Comparison of ENCODE assay signal across 14 cellular contexts in genomic region chr3:184593923-184594303, GRCh38. TPM values are rescaled to one million over a fixed set of nuclear protein-coding genes. Genes with fewer than 3 reads are reported as not detected.
A peak's percentile ranks its signal among the peaks of the same experiment; 100 is the strongest.
DNase-seq lines count a peak whose midpoint lies in the region; ATAC-seq, FAIRE-seq and TF ChIP-seq lines count a peak whose summit lies in the region.
"Had no signal": no experiment of that assay in that cellular context is flagged by ENCODE, and none has a peak within 500 bp of the region (broad histone marks: within the 10 kb centered on the region; RNA-seq: fewer than 3 reads in every experiment).

No MANE protein-coding gene starts in this region.

- no peak for TF ChIP-seq POLR2A in vagina (IDR thresholded peaks at IDR 0.05)

- no peaks in the 10 kb centered on the region for H3K36me3 ChIP-seq in astrocyte (ENCODE audit: insufficient read depth, low read length)
- no peaks in the 10 kb centered on the region for H3K36me3 ChIP-seq in lower lobe of right lung
- no peaks in the 10 kb centered on the region for H3K36me3 ChIP-seq in neuronal stem cell (replicated peaks in 1 of 2; ENCODE audit: control insufficient read depth in 2 of 2, insufficient read depth in 2 of 2, low read length in 2 of 2)
- H3K36me3 ChIP-seq in vagina, result no peaks in the 10 kb centered on the region
- H3K36me3 ChIP-seq in A673 (ENCODE audit: insufficient read depth, low read length, poor library complexity, severe bottlenecking), result no peaks in the 10 kb centered on the region

- CTCF ChIA-PET in A673 (lab: Charles Lee), result no interaction called here

- H3K18ac ChIP-seq in neuronal stem cell (ENCODE audit: low read length), result no peak overlapping the region

- no peak overlapping the region for H2BK15ac ChIP-seq in neuronal stem cell (ENCODE audit: low read length)

- H4K20me1 ChIP-seq in astrocyte (ENCODE audit: insufficient read depth, low read length), result no peaks in the 10 kb centered on the region

- peaks cover 8% of the 10 kb centered on the region for H3K4me1 ChIP-seq in astrocyte (ENCODE audit: insufficient read depth, low read length)
- no peaks in the 10 kb centered on the region for H3K4me1 ChIP-seq in lower lobe of right lung
- peaks cover 30 to 37% of the 10 kb centered on the region in 2 donors for H3K4me1 ChIP-seq in neuronal stem cell (ENCODE audit: control insufficient read depth in 2 of 2, insufficient read depth in 1 of 2, low read depth in 1 of 2, low read length in 2 of 2)
- peaks cover 33% of the 10 kb centered on the region for H3K4me1 ChIP-seq in vagina
- peaks cover 12% of the 10 kb centered on the region for H3K4me1 ChIP-seq in A673 (ENCODE audit: insufficient read depth, low read length, poor library complexity, severe bottlenecking)

- POLR2A ChIA-PET in A673 (lab: Charles Lee; ENCODE audit: low non-redundant PET), result no interaction called here

- H3K9me3 Mint-ChIP-seq in astrocyte (ENCODE audit: unreplicated experiment), result no peaks in the 10 kb centered on the region
- no peaks in the 10 kb centered on the region for H3K9me3 Mint-ChIP-seq in activated T-cell treated with anti-CD3 and anti-CD28 coated beads, Interleukin-2, amount 50 U/mL, for 72 hours
- H3K9me3 Mint-ChIP-seq: CD8-positive, alpha-beta T cell had no signal

- H3K4me2 ChIP-seq in astrocyte (ENCODE audit: low read length), result no peak overlapping the region
- no peak overlapping the region for H3K4me2 ChIP-seq in neuronal stem cell (ENCODE audit: insufficient read depth, low read length, poor library complexity, severe bottlenecking)
- H3K4me2 ChIP-seq: PC-9 had no signal

- intact Hi-C loops in lower lobe of right lung (cut with DNase I) (no loop called here), vagina (cut with DNase I) (no loop called here), A673 (cut with micrococcal nuclease; ENCODE audit: unreplicated experiment) (no loop called here)

- no peak overlapping the region for H2BK5ac ChIP-seq in neuronal stem cell (ENCODE audit: low read length)

- DNase-seq in astrocyte (ENCODE audit: low read depth) (no peak), lower lobe of right lung (peak; percentile 30), neuronal stem cell (ENCODE audit: low spot score) (no peak), vagina (ENCODE audit: extremely low spot score in 2 of 2) (no peak), A673 (ENCODE audit: low spot score) (no peak)
- no peak for DNase-seq in activated T-cell treated with anti-CD3 and anti-CD28 coated beads, Interleukin-2, amount 50 U/mL, for 72 hours
- DNase-seq: CD8-positive, alpha-beta T cell; H7; NCI-H187 treated with DMSO at 0.1 percent for 48 hours; NCI-H446; NCI-H748 treated with DMSO at 0.1 percent for 48 hours; PC-9 had no signal

- FAIRE-seq in astrocyte (lab: Jason Lieb, UNC), result no peak
- FAIRE-seq: D721Med had no signal

- ATAC-seq in lower lobe of right lung, result no peak
- ATAC-seq in activated T-cell treated with anti-CD3 and anti-CD28 coated beads, Interleukin-2, amount 50 U/mL, for 72 hours (replicated peaks in 1 of 2), result no peak
- ATAC-seq in HG03175 (IDR thresholded peaks at IDR 0.05; ENCODE audit: unreplicated experiment), result no peak
- ATAC-seq: CD8-positive, alpha-beta T cell had no signal

- H3K27me3 ChIP-seq in astrocyte (ENCODE audit: insufficient read depth, low read length) (no peaks in the 10 kb centered on the region), lower lobe of right lung (ENCODE audit: low read depth) (no peaks in the 10 kb centered on the region), neuronal stem cell (ENCODE audit: control insufficient read depth in 3 of 3, insufficient read depth in 3 of 3, low read depth in 1 of 3, low read length in 3 of 3) (peaks cover 0 to 5% (median 0%) of the 10 kb centered on the region in 3 experiments), vagina (no peaks in the 10 kb centered on the region), A673 (replicated peaks; ENCODE audit: insufficient read depth, low read depth, low read length, poor library complexity) (no peaks in the 10 kb centered on the region)

- H3K9me3 ChIP-seq in astrocyte (ENCODE audit: insufficient read depth, low read depth, low read length) (no peaks in the 10 kb centered on the region), lower lobe of right lung (no peaks in the 10 kb centered on the region), neuronal stem cell (replicated peaks in 1 of 2; ENCODE audit: control insufficient read depth in 2 of 2, insufficient read depth in 1 of 2, low read depth in 1 of 2, low read length in 2 of 2) (no peaks in the 10 kb centered on the region), vagina (no peaks in the 10 kb centered on the region), A673 (ENCODE audit: low read depth, low read length, poor library complexity, severe bottlenecking) (no peaks in the 10 kb centered on the region)

- H3K79me2 ChIP-seq in astrocyte (ENCODE audit: insufficient read depth, low read length), result no peaks in the 10 kb centered on the region

- H2BK12ac ChIP-seq in neuronal stem cell (ENCODE audit: low read length), result no peak overlapping the region

- H2BK120ac ChIP-seq in neuronal stem cell (ENCODE audit: low read depth, low read length), result no peak overlapping the region

- no CpG with 5 or more reads among the region's 10 CpGs for WGBS in neuronal stem cell (ENCODE audit: extremely low coverage in 2 of 2, insufficient read length in 2 of 2, insufficient replicate concordance in 1 of 2), 2 donors

- BruUV-seq in A673 (replicated peaks; lab: Mats Ljungman, UMichigan), result no TSS peak

- peaks cover 25% of the 10 kb centered on the region for H3K4me1 Mint-ChIP-seq in astrocyte (ENCODE audit: low read depth, unreplicated experiment)
- no peaks in the 10 kb centered on the region for H3K4me1 Mint-ChIP-seq in activated T-cell treated with anti-CD3 and anti-CD28 coated beads, Interleukin-2, amount 50 U/mL, for 72 hours (ENCODE audit: low read depth)

- no peak overlapping the region for H3K4ac ChIP-seq in neuronal stem cell (ENCODE audit: low read length)

- H3K23ac ChIP-seq in neuronal stem cell (ENCODE audit: low read depth, low read length, poor library complexity), result no peak overlapping the region

- H2AFZ ChIP-seq in astrocyte (ENCODE audit: low read depth, low read length), result no peak overlapping the region
- peak overlapping the region; percentile 80 for H2AFZ ChIP-seq in neuronal stem cell (ENCODE audit: low read length)
- H2AFZ ChIP-seq: PC-9 had no signal

- no peaks in the 10 kb centered on the region for H3K36me3 Mint-ChIP-seq in astrocyte (ENCODE audit: low read depth, unreplicated experiment)
- H3K36me3 Mint-ChIP-seq in activated T-cell treated with anti-CD3 and anti-CD28 coated beads, Interleukin-2, amount 50 U/mL, for 72 hours (ENCODE audit: insufficient read depth in 2 of 2), result no peaks in the 10 kb centered on the region
- H3K36me3 Mint-ChIP-seq: CD8-positive, alpha-beta T cell had no signal

- H3K4me3 Mint-ChIP-seq in astrocyte (ENCODE audit: unreplicated experiment), result no peak overlapping the region
- H3K4me3 Mint-ChIP-seq in activated T-cell treated with anti-CD3 and anti-CD28 coated beads, Interleukin-2, amount 50 U/mL, for 72 hours, result no peak overlapping the region
- H3K4me3 Mint-ChIP-seq: CD8-positive, alpha-beta T cell had no signal

- H3K79me1 ChIP-seq in neuronal stem cell (ENCODE audit: low read depth, low read length), result no peaks in the 10 kb centered on the region

- no peak overlapping the region for H3K9ac ChIP-seq in astrocyte (ENCODE audit: low read length)
- no peak overlapping the region for H3K9ac ChIP-seq in neuronal stem cell (ENCODE audit: low read depth, low read length, poor library complexity)

- TF ChIP-seq CTCF in astrocyte (IDR thresholded peaks at IDR 0.05; ENCODE audit: insufficient read depth, low read depth, low read length) (no peak), lower lobe of right lung (IDR thresholded peaks at IDR 0.05) (no peak), vagina (IDR thresholded peaks at IDR 0.05) (no peak), A673 (conservative IDR thresholded peaks at IDR 0.05; ENCODE audit: low read depth, low read length) (no peak)

- no peak overlapping the region for H4K8ac ChIP-seq in neuronal stem cell (ENCODE audit: low read depth, low read length)

- H2AK5ac ChIP-seq in neuronal stem cell (ENCODE audit: low read depth, low read length), result peak overlapping the region; percentile 69

- H3K27ac ChIP-seq in astrocyte (ENCODE audit: low read depth, low read length) (no peak overlapping the region), lower lobe of right lung (no peak overlapping the region), neuronal stem cell (replicated peaks; ENCODE audit: low read length) (no peak overlapping the region), vagina (peak overlapping the region; percentile 70), A673 (ENCODE audit: low read depth, low read length, poor library complexity, severe bottlenecking) (no peak overlapping the region)
- H3K27ac ChIP-seq: PC-9 had no signal

- peak overlapping the region; percentile 32 for H3K14ac ChIP-seq in neuronal stem cell (ENCODE audit: low read length)

- H3K4me3 ChIP-seq in astrocyte (ENCODE audit: insufficient read depth, low read depth, low read length), result no peak overlapping the region
- no peak overlapping the region for H3K4me3 ChIP-seq in lower lobe of right lung
- no peak overlapping the region for H3K4me3 ChIP-seq in neuronal stem cell (ENCODE audit: low read length in 2 of 2)
- H3K4me3 ChIP-seq in vagina, result no peak overlapping the region
- H3K4me3 ChIP-seq in A673 (ENCODE audit: low read depth, low read length, poor library complexity, severe bottlenecking), result no peak overlapping the region
- H3K4me3 ChIP-seq: PC-9 had no signal

- H3K27me3 Mint-ChIP-seq in astrocyte (ENCODE audit: low read depth, unreplicated experiment), result peaks cover 5% of the 10 kb centered on the region
- no peaks in the 10 kb centered on the region for H3K27me3 Mint-ChIP-seq in activated T-cell treated with anti-CD3 and anti-CD28 coated beads, Interleukin-2, amount 50 U/mL, for 72 hours (ENCODE audit: low read depth)

- H3K27ac Mint-ChIP-seq in astrocyte (ENCODE audit: unreplicated experiment), result peak overlapping the region; percentile 66
- H3K27ac Mint-ChIP-seq in activated T-cell treated with anti-CD3 and anti-CD28 coated beads, Interleukin-2, amount 50 U/mL, for 72 hours, result no peak overlapping the region
- H3K27ac Mint-ChIP-seq: CD8-positive, alpha-beta T cell had no signal

- no peak overlapping the region for H4K91ac ChIP-seq in neuronal stem cell (ENCODE audit: low read depth, low read length, poor library complexity)

RNA-seq across cellular contexts. Expression of gene EPHB3, which starts 32.3 kb away (rescaled TPM):
- total RNA-seq in astrocyte (17.2 and 27.0 TPM in 2 replicates), lower lobe of right lung (4.9 TPM), vagina (17.7 TPM), A673 (2021) (15.6 and 19.4 TPM in 2 replicates)
- 3.8 TPM for polyA plus RNA-seq in neuronal stem cell (2013, experiment 1 of 2)
- 4.3 TPM for polyA plus RNA-seq in neuronal stem cell (2013, experiment 2 of 2)
- under 1 TPM; 0.12 to 0.50 TPM for total RNA-seq in activated T-cell treated with anti-CD3 and anti-CD28 coated beads, Interleukin-2, amount 50 U/mL, for 72 hours
- total RNA-seq: CD8-positive, alpha-beta T cell had no signal
